Comparison of ENCODE assay signal across 15 cellular contexts in the genomic region with DNA sequence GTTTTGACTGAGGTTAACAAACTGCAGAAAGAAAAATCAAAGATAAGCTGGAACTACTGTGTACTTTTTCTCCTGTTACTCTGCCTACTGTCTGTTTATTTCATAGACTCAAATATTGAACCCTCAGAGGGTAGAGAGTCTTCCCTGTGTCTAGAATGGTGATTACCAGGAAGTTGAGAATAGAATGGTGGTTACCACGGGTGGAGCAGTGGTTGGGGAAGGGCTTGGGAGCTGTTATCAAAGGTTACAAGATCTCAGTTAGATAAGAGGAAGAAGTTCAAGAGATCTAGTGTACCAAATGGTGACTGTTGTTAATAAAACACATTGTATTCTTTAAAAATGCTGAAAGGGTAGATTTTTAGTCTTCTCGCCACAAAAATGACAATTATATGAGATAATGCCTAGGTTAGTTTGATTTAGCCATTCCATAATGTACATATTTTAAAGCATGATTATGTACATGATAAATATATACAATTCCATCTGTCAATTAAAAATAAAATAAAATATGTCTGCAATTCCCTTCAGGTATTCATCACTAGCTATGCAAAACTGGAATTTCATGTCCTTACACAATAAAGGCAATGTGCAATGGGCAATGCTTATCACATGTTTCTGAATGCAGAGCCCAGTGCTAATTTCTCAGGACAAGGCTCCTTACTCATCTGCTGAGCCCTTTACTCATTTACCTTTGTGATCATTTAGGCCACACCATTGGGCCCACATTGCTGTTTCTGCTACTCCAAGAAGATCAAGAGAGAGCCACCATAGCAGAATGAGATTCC.
"Had no signal": no experiment of that assay in that cellular context is flagged by ENCODE, and none has a peak within 500 bp of the region (broad histone marks: within the 10 kb centered on the region; RNA-seq: fewer than 3 reads in every experiment).

No MANE protein-coding gene starts in this region.

- H3K4me3 Mint-ChIP-seq: endodermal cell; naive thymus-derived CD8-positive, alpha-beta T cell had no signal

- H3K9me3 ChIP-seq: heart left ventricle, sigmoid colon, tibial artery, upper lobe of right lung, vagina had no signal

- H3K27ac Mint-ChIP-seq: endodermal cell; naive thymus-derived CD8-positive, alpha-beta T cell had no signal

- DNase-seq: effector CD4-positive, alpha-beta T cell; endodermal cell; heart left ventricle; hippocampal formation; naive thymus-derived CD8-positive, alpha-beta T cell; posterior cingulate gyrus; sigmoid colon; stimulated activated naive CD4-positive, alpha-beta T cell treated with Interleukin-2 at 50 U/mL for 16 hours; tibial artery; upper lobe of right lung had no signal

- H3K4me3 ChIP-seq: heart left ventricle, sigmoid colon, skin epidermis, tibial artery, upper lobe of right lung, vagina had no signal

- H3K4me1 Mint-ChIP-seq: naive thymus-derived CD8-positive, alpha-beta T cell had no signal

- H3K36me3 ChIP-seq: heart left ventricle, sigmoid colon, tibial artery, upper lobe of right lung, vagina had no signal

- FAIRE-seq: colon, endothelial cell of umbilical vein, frontal cortex had no signal

- ATAC-seq: heart left ventricle; naive thymus-derived CD8-positive, alpha-beta T cell; upper lobe of right lung had no signal

- H3K4me1 ChIP-seq: heart left ventricle, tibial artery, upper lobe of right lung, vagina had no signal

- H3K27me3 ChIP-seq: sigmoid colon, tibial artery, upper lobe of right lung, vagina had no signal

- H3K27ac ChIP-seq: heart left ventricle, sigmoid colon, skin epidermis, tibial artery, upper lobe of right lung, vagina had no signal

- H3K9me3 Mint-ChIP-seq: naive thymus-derived CD8-positive, alpha-beta T cell had no signal

- H3K36me3 Mint-ChIP-seq: naive thymus-derived CD8-positive, alpha-beta T cell had no signal
